ENCODE assay signal across 8 cellular contexts in the genomic region with DNA sequence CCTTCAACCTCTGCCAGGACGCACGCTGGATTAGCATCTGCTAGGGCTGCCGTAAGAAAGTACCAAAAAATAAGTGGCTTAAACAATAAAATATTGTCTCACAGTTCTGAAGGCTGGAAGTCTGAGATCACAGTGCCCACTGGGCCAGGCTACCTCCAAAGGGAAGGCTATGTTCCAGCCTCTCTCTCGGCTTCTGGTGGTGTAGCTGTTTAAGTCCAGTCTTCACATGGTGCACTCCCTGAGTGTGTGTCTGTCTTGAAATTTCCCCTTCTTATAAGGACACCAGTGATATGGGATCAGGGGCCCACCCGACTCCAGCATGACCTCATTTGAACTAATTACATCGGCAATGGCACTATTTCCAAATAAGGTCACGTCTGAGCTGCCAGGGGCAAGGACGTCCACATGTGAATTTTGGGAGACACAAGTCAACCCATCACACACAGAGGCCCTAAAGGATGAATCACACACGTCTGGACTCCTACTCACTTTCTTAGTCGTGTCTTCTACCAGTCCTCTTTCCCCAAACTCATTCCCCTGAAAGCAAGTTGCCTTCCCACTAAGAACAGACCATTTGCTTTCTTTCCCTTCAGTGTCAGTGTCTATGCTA.
DNase-seq lines count a peak whose midpoint lies in the region; ATAC-seq, FAIRE-seq and TF ChIP-seq lines count a peak whose summit lies in the region.
"Not testable (repeated sequence)": the region's sequence is repeated elsewhere in the genome, so short reads cannot be mapped to it uniquely, and the experiment has no call there.

No MANE protein-coding gene starts in this region.

- not testable (repeated sequence) for BruUV-seq in GM12878 (replicated peaks; lab: Mats Ljungman, UMichigan)

- H3K4me3 ChIP-seq in HUES6 (ENCODE audit: low read depth, low read length); GM12878; fibroblast of mammary gland (ENCODE audit: control insufficient read depth, low read depth, low read length): not testable (repeated sequence)

- H3K36me3 Mint-ChIP-seq in T-helper 1 cell treated with Interleukin-12 subunit alpha and Interleukin-12 subunit beta and Interleukin-4 antibody, amounts not matched to agents 30 μg/mL and 1 μg/mL, for 36 hours (ENCODE audit: low read depth), result peaks cover 15% of the 10 kb centered on the region
- H3K36me3 Mint-ChIP-seq in activated T-cell treated with anti-CD3 and anti-CD28 coated beads, Interleukin-2, amount 50 U/mL, for 4 hours (ENCODE audit: insufficient read depth), result not testable (repeated sequence)

- H3K4me2 ChIP-seq in GM12878 (ENCODE audit: control insufficient read depth, insufficient read depth), result not testable (repeated sequence)

- not testable (repeated sequence) for FAIRE-seq in GM12878 (lab: Jason Lieb, UNC)

- peak overlapping the region; percentile 26 for H3K9ac ChIP-seq in HUES6 (ENCODE audit: low read length)
- H3K9ac ChIP-seq in GM12878 (ENCODE audit: control insufficient read depth, insufficient read depth, low read length), result not testable (repeated sequence)

- H3K4me3 Mint-ChIP-seq in T-helper 1 cell treated with Interleukin-12 subunit alpha and Interleukin-12 subunit beta and Interleukin-4 antibody, amounts not matched to agents 30 μg/mL and 1 μg/mL, for 36 hours, result peak overlapping the region; percentile 61
- peak overlapping the region; percentile 58 for H3K4me3 Mint-ChIP-seq in activated T-cell treated with anti-CD3 and anti-CD28 coated beads, Interleukin-2, amount 50 U/mL, for 4 hours

- not testable (repeated sequence) for TF ChIP-seq CTCF in GM12878 (IDR thresholded peaks at IDR 0.05 in 2 of 3, conservative IDR thresholded peaks at IDR 0.05 in 1 of 3; ENCODE audit: control insufficient read depth in 2 of 3, extremely low read depth in 1 of 3, insufficient read depth in 1 of 3, low read depth in 3 of 3, low read length in 3 of 3); fibroblast of mammary gland (conservative IDR thresholded peaks at IDR 0.05; ENCODE audit: control insufficient read depth, insufficient read depth, low read depth, low read length)

- H3K27me3 ChIP-seq in HUES6 (ENCODE audit: control insufficient read depth, insufficient read depth, low read length); GM12878 (replicated peaks in 1 of 2; ENCODE audit: control insufficient read depth in 2 of 2, insufficient read depth in 2 of 2, low read length in 1 of 2): not testable (repeated sequence)

- POLR2A ChIA-PET in GM12878 (lab: Charles Lee), result not testable (repeated sequence)

- SMC1A ChIA-PET in GM12878 (lab: Charles Lee; ENCODE audit: uncharacterized antibody, unreplicated experiment), result not testable (repeated sequence)

- 55% methylated on average over 9 of the region's 10 CpGs for WGBS in GM12878 (ENCODE audit: insufficient coverage, insufficient replicate concordance, low lambda C conversion rate, missing lambda C conversion rate)

- not testable (repeated sequence) for TF ChIP-seq POLR2A in GM12878 (IDR thresholded peaks at IDR 0.05; ENCODE audit: low read depth, low read length)

- H3K36me3 ChIP-seq in HUES6 (ENCODE audit: control insufficient read depth, insufficient read depth, low read length); GM12878 (ENCODE audit: control insufficient read depth in 2 of 2, insufficient read depth in 2 of 2, low read length in 1 of 2): not testable (repeated sequence)

- TF ChIP-seq EP300 in GM12878 (IDR thresholded peaks at IDR 0.05; ENCODE audit: borderline replicate concordance in 1 of 2, control insufficient read depth in 1 of 2, low read depth in 2 of 2, low read length in 2 of 2), result not testable (repeated sequence)

- peak; percentile 51 to 67 for ATAC-seq in activated T-cell treated with anti-CD3 and anti-CD28 coated beads, Interleukin-2, amount 50 U/mL, for 4 hours
- ATAC-seq in GM12878, result peak; percentile 11; the same call in 1 of the 3 replicates

- H3K9me3 Mint-ChIP-seq in T-helper 1 cell treated with Interleukin-12 subunit alpha and Interleukin-12 subunit beta and Interleukin-4 antibody, amounts not matched to agents 30 μg/mL and 1 μg/mL, for 36 hours; activated T-cell treated with anti-CD3 and anti-CD28 coated beads, Interleukin-2, amount 50 U/mL, for 4 hours: not testable (repeated sequence)

- not testable (repeated sequence) for H3K79me2 ChIP-seq in GM12878 (ENCODE audit: control insufficient read depth, insufficient read depth, low read length)

- intact Hi-C loops in GM12878 (cut with micrococcal nuclease; ENCODE audit: unreplicated experiment), result not testable (repeated sequence)

- RAD21 ChIA-PET in GM12878 (lab: Charles Lee; ENCODE audit: unreplicated experiment), result not testable (repeated sequence)

- H4K20me1 ChIP-seq in GM12878 (ENCODE audit: control insufficient read depth, insufficient read depth), result not testable (repeated sequence)

- H2AFZ ChIP-seq in GM12878 (ENCODE audit: control insufficient read depth, low read depth, low read length), result not testable (repeated sequence)

- not testable (repeated sequence) for H3K4me1 ChIP-seq in HUES6 (ENCODE audit: control insufficient read depth, insufficient read depth, low read length); GM12878 (ENCODE audit: control insufficient read depth, insufficient read depth, low read length)

- H3K27ac ChIP-seq in HUES6 (ENCODE audit: low read depth, low read length), result peak overlapping the region; percentile 62; the same call in 1 of the 2 replicates
- H3K27ac ChIP-seq in GM12878 (ENCODE audit: control insufficient read depth, insufficient read depth), result not testable (repeated sequence)

- H3K4me1 Mint-ChIP-seq in T-helper 1 cell treated with Interleukin-12 subunit alpha and Interleukin-12 subunit beta and Interleukin-4 antibody, amounts not matched to agents 30 μg/mL and 1 μg/mL, for 36 hours (ENCODE audit: low read depth), result peaks cover 34% of the 10 kb centered on the region
- peaks cover 29% of the 10 kb centered on the region for H3K4me1 Mint-ChIP-seq in activated T-cell treated with anti-CD3 and anti-CD28 coated beads, Interleukin-2, amount 50 U/mL, for 4 hours (ENCODE audit: low read depth)

- in situ Hi-C loops in GM12878 (cut with MboI), result loop anchor here (25.0 kb wide), 1 partner anchor 232 kb away; no protein-coding TSS in a partner anchor

- CTCF ChIA-PET in GM12878 (lab: Yijun Ruan, JAX), result not testable (repeated sequence)

- not testable (repeated sequence) for H3K9me3 ChIP-seq in HUES6 (ENCODE audit: control insufficient read depth, insufficient read depth, low read depth, low read length); GM12878 (replicated peaks; ENCODE audit: control insufficient read depth, insufficient read depth, low read length)

- not testable (repeated sequence) for TF ChIP-seq RAD21 in GM12878 (IDR thresholded peaks at IDR 0.05; ENCODE audit: insufficient read depth, low read depth, low read length)

- not testable (repeated sequence) for H3K27me3 Mint-ChIP-seq in T-helper 1 cell treated with Interleukin-12 subunit alpha and Interleukin-12 subunit beta and Interleukin-4 antibody, amounts not matched to agents 30 μg/mL and 1 μg/mL, for 36 hours (ENCODE audit: low read depth); activated T-cell treated with anti-CD3 and anti-CD28 coated beads, Interleukin-2, amount 50 U/mL, for 4 hours (ENCODE audit: low read depth)

- DNase-seq in CD1c-positive myeloid dendritic cell (ENCODE audit: extremely low spot score) (peak; percentile 71), fibroblast of mammary gland (ENCODE audit: low read depth) (peak; percentile 76), myocyte (ENCODE audit: low read depth) (peak; percentile 33)
- DNase-seq in activated T-cell treated with anti-CD3 and anti-CD28 coated beads, Interleukin-2, amount 50 U/mL, for 4 hours; GM12878 (ENCODE audit: low read depth, low spot score): not testable (repeated sequence)
- peak; percentile 60 for DNase-seq in stimulated activated CD8-positive, alpha-beta memory T cell treated with anti-CD3 and anti-CD28 coated beads, Interleukin-4, amount 100 ng/mL, for 48 hours

- H3K27ac Mint-ChIP-seq in T-helper 1 cell treated with Interleukin-12 subunit alpha and Interleukin-12 subunit beta and Interleukin-4 antibody, amounts not matched to agents 30 μg/mL and 1 μg/mL, for 36 hours, result peak overlapping the region; percentile 85
